In the genomic region with DNA sequence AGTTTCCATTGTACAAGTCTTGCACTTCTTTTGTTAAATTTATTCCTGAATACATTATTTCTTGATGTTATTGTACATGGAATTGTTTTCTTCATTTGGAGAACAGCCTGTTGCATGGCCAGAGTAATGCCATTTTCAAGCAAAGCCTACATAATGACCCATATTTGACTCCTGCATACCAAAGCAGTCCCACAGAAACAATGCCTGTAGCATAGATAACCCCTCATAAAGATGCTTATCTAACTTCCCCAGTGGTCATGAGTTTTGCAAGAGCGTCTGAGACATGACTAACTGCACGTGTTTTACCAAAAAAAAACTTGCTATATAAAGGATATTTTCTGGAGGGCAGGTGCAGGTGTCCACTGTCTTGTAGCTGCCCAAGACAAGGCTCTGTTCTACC, we compare ENCODE assay signal across 21 cellular contexts. TPM values are rescaled to one million over a fixed set of nuclear protein-coding genes. Genes with fewer than 3 reads are reported as not detected.
A peak's percentile ranks its signal among the peaks of the same experiment; 100 is the strongest.
DNase-seq lines count a peak whose midpoint lies in the region; ATAC-seq, FAIRE-seq and TF ChIP-seq lines count a peak whose summit lies in the region.
"Had no signal": no experiment of that assay in that cellular context is flagged by ENCODE, and none has a peak within 500 bp of the region (broad histone marks: within the 10 kb centered on the region; RNA-seq: fewer than 3 reads in every experiment).

No MANE protein-coding gene starts in this region.

- no peaks in the 10 kb centered on the region for H3K27me3 ChIP-seq in PC-9 (ENCODE audit: insufficient read depth, low read depth)
- H3K27me3 ChIP-seq: body of pancreas, upper lobe of left lung had no signal

- ATAC-seq in HG02884 (IDR thresholded peaks at IDR 0.05; ENCODE audit: unreplicated experiment): no peak
- ATAC-seq: body of pancreas; stimulated activated naive B cell treated with anti-CD40 and anti-IgM and Interleukin-4, amounts not matched to agents 10 μg/mL and 1 μg/mL and 100 μg/mL, for 72 hours had no signal

- no peak overlapping the region for H2AFZ ChIP-seq in PC-9

- no peaks in the 10 kb centered on the region for H3K79me2 ChIP-seq in PC-9 (ENCODE audit: low read depth)

- peak overlapping the region; percentile 60 for H3K27ac ChIP-seq in PC-9
- H3K27ac ChIP-seq: body of pancreas, RWPE1, upper lobe of left lung had no signal

- H3K9me2 ChIP-seq in PC-9 (ENCODE audit: insufficient read depth): no peaks in the 10 kb centered on the region

- no peaks in the 10 kb centered on the region for H3K36me3 ChIP-seq in PC-9 (ENCODE audit: low read depth)
- H3K36me3 ChIP-seq: upper lobe of left lung had no signal

- peaks cover 15% of the 10 kb centered on the region; the same call in 1 of the 2 replicates for H3F3A ChIP-seq in PC-9 (ENCODE audit: insufficient read depth, low read depth)

- TF ChIP-seq CTCF in AG09309 (IDR thresholded peaks at IDR 0.05; ENCODE audit: control insufficient read depth, insufficient read depth, low read depth, low read length, missing control alignments) (no peak), PC-9 (conservative IDR thresholded peaks at IDR 0.05) (no peak)

- intact Hi-C loops in PC-9 (cut with micrococcal nuclease; ENCODE audit: unreplicated experiment): loop anchor here (1.0 kb wide), 2 partner anchors 9 to 24 kb away; no protein-coding TSS in a partner anchor

- H3K9me3 ChIP-seq in PC-9 (ENCODE audit: insufficient read depth, low read depth): peaks cover 6% of the 10 kb centered on the region; the same call in 1 of the 2 replicates
- H3K9me3 ChIP-seq: body of pancreas, upper lobe of left lung had no signal

- peaks cover 20% of the 10 kb centered on the region for H3K4me1 ChIP-seq in PC-9 (replicated peaks; ENCODE audit: insufficient read depth)
- H3K4me1 ChIP-seq: body of pancreas had no signal

- BruUV-seq in PC-9 (replicated peaks; lab: Mats Ljungman, UMichigan): no TSS peak

- H3K4me3 ChIP-seq in AG09309 (ENCODE audit: control insufficient read depth, low read depth, low read length) (no peak overlapping the region), PC-9 (no peak overlapping the region)
- H3K4me3 ChIP-seq: body of pancreas, upper lobe of left lung had no signal

- CTCF ChIA-PET in PC-9 (lab: Charles Lee): interaction anchor here (0.7 to 0.8 kb wide), 2 partner anchors 13 to 208 kb away, joined by 3 read pairs; no protein-coding TSS in a partner anchor

- TF ChIP-seq POLR2A in erythroblast (IDR thresholded peaks at IDR 0.05; ENCODE audit: low read length) (no peak), GM12891 (IDR thresholded peaks at IDR 0.05; ENCODE audit: low read depth, low read length) (no peak)

- H3K4me2 ChIP-seq in PC-9: peak overlapping the region; percentile 23; the same call in 1 of the 2 replicates

- no peaks in the 10 kb centered on the region for H4K20me1 ChIP-seq in PC-9 (ENCODE audit: insufficient read depth)

- POLR2A ChIA-PET in PC-9 (lab: Charles Lee; ENCODE audit: unreplicated experiment): interaction anchor here (0.5 to 0.6 kb wide), 2 partner anchors 10 to 30 kb away, joined by 3 to 4 read pairs; no protein-coding TSS in a partner anchor

- in situ Hi-C loops in G401 (cut with HindIII; ENCODE audit: low sequenced_read_pairs): no loop called here

- DNase-seq in AG09309 (ENCODE audit: low read depth): peak; percentile 18
- peak; percentile 32 to 42 for DNase-seq in Kasumi-1 (lab: John Stamatoyannopoulos, UW)
- peak; percentile 35 to 96 for DNase-seq in PC-9
- peak; percentile 17 to 70 for DNase-seq in erythroblast (lab: John Stamatoyannopoulos, UW)
- no peak for DNase-seq in G401 (ENCODE audit: low spot score)
- no peak for DNase-seq in activated CD4-positive, alpha-beta T cell treated with anti-CD3 and anti-CD28 coated beads for 4 hours
- DNase-seq in GM12891 (ENCODE audit: insufficient read length, low spot score): no peak
- DNase-seq: activated CD4-positive, alpha-beta T cell treated with anti-CD3 and anti-CD28 coated beads for 48 hours; activated naive CD4-positive, alpha-beta T cell treated with anti-CD3 and anti-CD28 coated beads, Interleukin-2, amount 50 U/mL, for 16 hours; body of pancreas; CD4-positive, alpha-beta memory T cell; islet precursor cell; mesendoderm; NCI-H2029; NCI-H526; stimulated activated CD4-positive, alpha-beta T cell treated with anti-CD3 and anti-CD28 coated beads, Interleukin-12 subunit alpha, Interleukin-12 subunit beta, amount 100 ng/mL, for 4 hours; stimulated activated naive B cell treated with anti-CD40 and anti-IgM and Interleukin-4, amounts not matched to agents 10 μg/mL and 1 μg/mL and 100 μg/mL, for 72 hours; T-helper 2 cell; upper lobe of left lung had no signal

- FAIRE-seq in GM12891 (lab: Jason Lieb, UNC): no peak

TF ChIP-seq in GM12891, 5 proteins besides CTCF, POLR2A, EP300 and RAD21:
- no peak for TF ChIP-seq PAX5 (IDR thresholded peaks at IDR 0.05; ENCODE audit: insufficient read depth, low read length, severe bottlenecking)
- TF ChIP-seq POU2F2 (IDR thresholded peaks at IDR 0.05; ENCODE audit: low read depth, low read length): no peak
- no peak for TF ChIP-seq TAF1 (IDR thresholded peaks at IDR 0.05; ENCODE audit: low read depth, low read length)
- TF ChIP-seq SPI1 (IDR thresholded peaks at IDR 0.05; ENCODE audit: low read depth, low read length): no peak
- no peak for TF ChIP-seq POLR2AphosphoS5 (IDR thresholded peaks at IDR 0.05; ENCODE audit: low read depth, low read length)

RNA-seq across cellular contexts. Expression of a gene that starts 30.3 kb away (rescaled TPM):
- 14.2 and 15.5 TPM in 2 replicates for total RNA-seq in PC-9 (2021)
- 9.4 and 10.4 TPM in 2 replicates for total RNA-seq in G401 (2014; rRNA removed; shearing (Covaris generic))
- polyA plus RNA-seq in GM12891 (2012; ENCODE audit: low read depth, missing spikeins): 8.1 TPM

RNA-seq across cellular contexts. Expression of a gene that starts 33.8 kb away (rescaled TPM):
- 120 and 154 TPM in 2 replicates for total RNA-seq in PC-9 (2021)
- 181 and 227 TPM in 2 replicates for total RNA-seq in G401 (2014; rRNA removed; shearing (Covaris generic))
- 40.7 TPM for polyA plus RNA-seq in GM12891 (2012; ENCODE audit: low read depth, missing spikeins)

Comparison
In these comparisons a context has a peak if more than half of its experiments do, and no peak if none do; other contexts are left out.
1. DNase-seq: peak in AG09309 (single experiment), Kasumi-1 (2 of 2), PC-9 (2 of 2) and erythroblast (2 of 2); none in G401 (single experiment), activated CD4-positive, alpha-beta T cell treated with anti-CD3 and anti-CD28 coated beads for 4 hours (0 of 2) and GM12891 (single experiment).